8 cellular contexts compared by ENCODE assay signal in genomic region chr3:129650256-129650872, GRCh38. TPM values are rescaled to one million over a fixed set of nuclear protein-coding genes. Genes with fewer than 3 reads are reported as not detected.
DNase-seq lines count a peak whose midpoint lies in the region; ATAC-seq and TF ChIP-seq lines count a peak whose summit lies in the region.

No MANE protein-coding gene starts in this region.

- ATAC-seq in CD8-positive, alpha-beta T cell, result peak; percentile 46
- ATAC-seq in GM21717 (IDR thresholded peaks at IDR 0.05; ENCODE audit: unreplicated experiment), result no peak

- DNase-seq in CD8-positive, alpha-beta T cell, result peak; percentile 14 to 64 (median 43)
- DNase-seq in HEK293T (ENCODE audit: extremely low spot score) (peak; percentile 63), RWPE1 (ENCODE audit: low spot score) (peak; percentile 55), glutamatergic neuron (peak; percentile 67), progenitor cell of endocrine pancreas (ENCODE audit: low spot score, unreplicated experiment) (peak; percentile 39), DMS153 (lab: John Stamatoyannopoulos, UW) (no peak)
- peak; percentile 57 for DNase-seq in activated naive CD4-positive, alpha-beta T cell treated with Interleukin-2 at 50 U/mL for 16 hours

- intact Hi-C loops in CD8-positive, alpha-beta T cell (cut with DNase I, micrococcal nuclease), result loop anchor here (1.0 to 2.0 kb wide), 4 partner anchors 22 to 284 kb away; no protein-coding TSS in a partner anchor

- H3K4me1 Mint-ChIP-seq in CD8-positive, alpha-beta T cell (ENCODE audit: low read depth), result peaks cover 2% of the 10 kb centered on the region
- peaks cover 3% of the 10 kb centered on the region for H3K4me1 Mint-ChIP-seq in glutamatergic neuron (ENCODE audit: low read depth, unreplicated experiment)
- H3K4me1 Mint-ChIP-seq in progenitor cell of endocrine pancreas (ENCODE audit: low read depth), result peaks cover 21% of the 10 kb centered on the region

- H3K9me3 Mint-ChIP-seq in CD8-positive, alpha-beta T cell, result no peaks in the 10 kb centered on the region
- H3K9me3 Mint-ChIP-seq in glutamatergic neuron (ENCODE audit: unreplicated experiment) (no peaks in the 10 kb centered on the region), progenitor cell of endocrine pancreas (ENCODE audit: low read depth) (no peaks in the 10 kb centered on the region)

- POLR2A ChIA-PET in CD8-positive, alpha-beta T cell (lab: Charles Lee), result interaction anchor here (0.6 kb wide), 1 partner anchor 172 kb away, joined by 3 read pairs; no protein-coding TSS in a partner anchor
- POLR2A ChIA-PET in HEK293T (lab: Yijun Ruan, JAX), result no interaction called here
- POLR2A ChIA-PET in RWPE1 (lab: Yijun Ruan, JAX; ENCODE audit: low non-redundant PET), result no interaction called here

- CTCF ChIA-PET in CD8-positive, alpha-beta T cell (lab: Charles Lee), result interaction anchor here (0.7 to 2.8 kb wide), 11 partner anchors 15 to 287 kb away, joined by 3 to 23 read pairs (median 5); no protein-coding TSS in a partner anchor
- CTCF ChIA-PET in HEK293T (lab: Yijun Ruan, JAX) (interaction anchor here (0.9 kb wide), 1 partner anchor 179 kb away, joined by 4 read pairs; no protein-coding TSS in a partner anchor), RWPE1 (lab: Yijun Ruan, JAX) (interaction anchor here (0.7 kb wide), 1 partner anchor 203 kb away, joined by 3 read pairs; no protein-coding TSS in a partner anchor)

- H3K4me1 ChIP-seq in CD8-positive, alpha-beta T cell (ENCODE audit: insufficient read depth, low read length), result no peaks in the 10 kb centered on the region

- no peaks in the 10 kb centered on the region for H3K9me3 ChIP-seq in CD8-positive, alpha-beta T cell (ENCODE audit: low read length)

- no peak overlapping the region for H3K27ac ChIP-seq in CD8-positive, alpha-beta T cell (ENCODE audit: low read depth, low read length)
- no peak overlapping the region for H3K27ac ChIP-seq in RWPE1

- no peaks in the 10 kb centered on the region for H3K27me3 ChIP-seq in CD8-positive, alpha-beta T cell (ENCODE audit: insufficient read depth, low read length)

- H3K36me3 Mint-ChIP-seq in CD8-positive, alpha-beta T cell, result peaks cover 35% of the 10 kb centered on the region
- no peaks in the 10 kb centered on the region for H3K36me3 Mint-ChIP-seq in glutamatergic neuron (ENCODE audit: unreplicated experiment)
- peaks cover 3% of the 10 kb centered on the region for H3K36me3 Mint-ChIP-seq in progenitor cell of endocrine pancreas (ENCODE audit: insufficient read depth)

- H3K4me3 ChIP-seq in CD8-positive, alpha-beta T cell (ENCODE audit: low read depth, low read length), result no peak overlapping the region

- H3K27ac Mint-ChIP-seq in CD8-positive, alpha-beta T cell, result no peak overlapping the region
- H3K27ac Mint-ChIP-seq in glutamatergic neuron (ENCODE audit: unreplicated experiment) (no peak overlapping the region), progenitor cell of endocrine pancreas (peak overlapping the region; percentile 29)

- H3K4me3 Mint-ChIP-seq in CD8-positive, alpha-beta T cell, result no peak overlapping the region
- H3K4me3 Mint-ChIP-seq in glutamatergic neuron (ENCODE audit: unreplicated experiment), result no peak overlapping the region
- no peak overlapping the region for H3K4me3 Mint-ChIP-seq in progenitor cell of endocrine pancreas (ENCODE audit: low read depth)

- H3K27me3 Mint-ChIP-seq in CD8-positive, alpha-beta T cell (ENCODE audit: low read depth), result no peaks in the 10 kb centered on the region
- H3K27me3 Mint-ChIP-seq in glutamatergic neuron (ENCODE audit: unreplicated experiment) (no peaks in the 10 kb centered on the region), progenitor cell of endocrine pancreas (no peaks in the 10 kb centered on the region)

- H3K36me3 ChIP-seq in CD8-positive, alpha-beta T cell (ENCODE audit: insufficient read depth, low read length), result peaks cover 5% of the 10 kb centered on the region

- TF ChIP-seq CTCF in CD8-positive, alpha-beta T cell (IDR thresholded peaks at IDR 0.05), result peak; percentile 65
- TF ChIP-seq CTCF in RWPE1 (conservative IDR thresholded peaks at IDR 0.05; ENCODE audit: low read depth) (peak; percentile 80), glutamatergic neuron (IDR thresholded peaks at IDR 0.05; ENCODE audit: partially characterized antibody, unreplicated experiment) (peak; percentile 63), progenitor cell of endocrine pancreas (IDR thresholded peaks at IDR 0.05; ENCODE audit: unreplicated experiment) (peak; percentile 70)

TF ChIP-seq in HEK293T, 16 proteins besides CTCF, POLR2A, EP300 and RAD21:
- TF ChIP-seq NFRKB (IDR thresholded peaks at IDR 0.05), result no peak
- TF ChIP-seq ARNT (IDR thresholded peaks at IDR 0.05), result no peak
- no peak for TF ChIP-seq CTBP1 (IDR thresholded peaks at IDR 0.05; ENCODE audit: borderline replicate concordance)
- no peak for TF ChIP-seq FOXM1 (IDR thresholded peaks at IDR 0.05; ENCODE audit: borderline replicate concordance)
- TF ChIP-seq ZNF384 (IDR thresholded peaks at IDR 0.05), result no peak
- TF ChIP-seq HDGF (IDR thresholded peaks at IDR 0.05; ENCODE audit: borderline replicate concordance), result no peak
- no peak for TF ChIP-seq LEF1 (IDR thresholded peaks at IDR 0.05; ENCODE audit: borderline replicate concordance)
- no peak for TF ChIP-seq FOXA1 (IDR thresholded peaks at IDR 0.05)
- TF ChIP-seq PKNOX1 (IDR thresholded peaks at IDR 0.05), result no peak
- no peak for TF ChIP-seq L3MBTL2 (conservative IDR thresholded peaks at IDR 0.05)
- no peak for TF ChIP-seq BHLHE40 (IDR thresholded peaks at IDR 0.05; ENCODE audit: borderline replicate concordance)
- TF ChIP-seq SP1 (IDR thresholded peaks at IDR 0.05), result no peak
- no peak for TF ChIP-seq FOXK2 (IDR thresholded peaks at IDR 0.05)
- no peak for TF ChIP-seq ELF4 (IDR thresholded peaks at IDR 0.05)

RNA-seq across cellular contexts. Expression of gene PLXND1, which starts 43.9 kb away (rescaled TPM):
- total RNA-seq in CD8-positive, alpha-beta T cell, result 10 to 100 TPM; 84.7 to 96.8 TPM
- total RNA-seq in glutamatergic neuron (ENCODE audit: unreplicated experiment) (72.2 TPM), progenitor cell of endocrine pancreas (17.6 and 18.0 TPM in 2 replicates)
